8 cellular contexts compared by ENCODE assay signal in genomic region chr15:82540055-82540983, GRCh38. TPM values are rescaled to one million over a fixed set of nuclear protein-coding genes. Genes with fewer than 3 reads are reported as not detected.
DNase-seq lines count a peak whose midpoint lies in the region; ATAC-seq and TF ChIP-seq lines count a peak whose summit lies in the region.

Gene RPS17, minus strand, starts transcription at chr15:82540457. Its CDS starts 29 bp downstream, at chr15:82540428.

- H3K4me1 ChIP-seq in DOHH2 (ENCODE audit: control insufficient read depth, low read length) (peaks cover 26% of the 10 kb centered on the region), testis (peaks cover 15% of the 10 kb centered on the region)

- H3K9me3 ChIP-seq in DOHH2 (ENCODE audit: control insufficient read depth, insufficient read depth, low read length): no peaks in the 10 kb centered on the region
- no peaks in the 10 kb centered on the region for H3K9me3 ChIP-seq in testis

- TF ChIP-seq POLR2A in testis (IDR thresholded peaks at IDR 0.05): no peak

- WGBS in testis, 2 donors: 1 to 2% methylated on average over 22 to 53 of the region's 81 CpGs

- no peaks in the 10 kb centered on the region for H3K9me2 ChIP-seq in DOHH2 (replicated peaks; ENCODE audit: control insufficient read depth, low read length)

- peaks cover 53% of the 10 kb centered on the region for H3K79me2 ChIP-seq in DOHH2 (ENCODE audit: control insufficient read depth, low read length)

- H3K4me3 ChIP-seq in DOHH2 (ENCODE audit: low read length) (peak within 1 kb of the TSS; percentile 86), fibroblast of villous mesenchyme (ENCODE audit: low read depth, low read length) (peak within 1 kb of the TSS; percentile 79), testis (peak within 1 kb of the TSS; percentile 93 to 94)

- ATAC-seq in GM21786 (IDR thresholded peaks at IDR 0.05; ENCODE audit: unreplicated experiment): peak; percentile 92

- H3K27ac ChIP-seq in DOHH2 (ENCODE audit: low read depth, low read length): peak within 1 kb of the TSS; percentile 81
- peak within 1 kb of the TSS; percentile 87 to 90 for H3K27ac ChIP-seq in testis

- H3K4me2 ChIP-seq in DOHH2 (ENCODE audit: low read length): peak within 1 kb of the TSS; percentile 98

- H3K27me3 ChIP-seq in DOHH2 (ENCODE audit: control insufficient read depth, low read length) (peaks cover under 1% of the 10 kb centered on the region; the same call in 1 of the 2 replicates), testis (no peaks in the 10 kb centered on the region)

- H3F3A ChIP-seq in DOHH2 (ENCODE audit: control insufficient read depth, insufficient read depth): peaks cover 46% of the 10 kb centered on the region

- DNase-seq in activated T-cell treated with anti-CD3 and anti-CD28 coated beads, Interleukin-2, amount 50 U/mL, for 48 hours: peak; percentile 99
- DNase-seq in fibroblast of villous mesenchyme (ENCODE audit: low read depth) (peak; percentile 96), non-pigmented ciliary epithelial cell (ENCODE audit: low read depth) (peak; percentile 72), testis (peak; percentile 97), MV-4-11 (lab: John Stamatoyannopoulos, UW) (no peak)

- intact Hi-C loops in testis (cut with DNase I; ENCODE audit: low total_unique reads): no loop called here

- TF ChIP-seq CTCF in DOHH2 (IDR thresholded peaks at IDR 0.05; ENCODE audit: low read depth, low read length, poor library complexity, severe bottlenecking) (peak; percentile 90), LNCAP (IDR thresholded peaks at IDR 0.05) (peak; percentile 98), fibroblast of villous mesenchyme (IDR thresholded peaks at IDR 0.05; ENCODE audit: insufficient read depth, low read depth, low read length) (peak; percentile 94), testis (IDR thresholded peaks at IDR 0.05) (peak; percentile 99)

- peaks cover 54% of the 10 kb centered on the region for H3K36me3 ChIP-seq in DOHH2 (ENCODE audit: control insufficient read depth, low read length)
- H3K36me3 ChIP-seq in testis (ENCODE audit: low read depth, missing control alignments): no peaks in the 10 kb centered on the region

- peaks cover 27% of the 10 kb centered on the region for H4K20me1 ChIP-seq in DOHH2 (ENCODE audit: control insufficient read depth, insufficient read depth, low read depth, low read length)

RNA-seq across cellular contexts. Expression of gene RPS17, which starts in this region (rescaled TPM):
- 1,123 and 1,371 TPM in 2 replicates for total RNA-seq in fibroblast of villous mesenchyme
- total RNA-seq in testis: 100 to 1,000 TPM; 567 to 887 TPM
- polyA plus RNA-seq in testis (ENCODE audit: insufficient read depth, low read depth, low replicate concordance): 995 TPM
